ENCODE assay signal across 8 cellular contexts in genomic region chr5:160418561-160419457, GRCh38. TPM values are rescaled to one million over a fixed set of nuclear protein-coding genes. Genes with fewer than 3 reads are reported as not detected.
DNase-seq lines count a peak whose midpoint lies in the region; ATAC-seq, FAIRE-seq and TF ChIP-seq lines count a peak whose summit lies in the region.

SLU7 (minus strand) TSS chr5:160419081; CDS start chr5:160415294, 3,787 bp downstream.

- H3K4me3 Mint-ChIP-seq in immature natural killer cell: peak within 1 kb of the TSS; percentile 96 to 99 (median 99)

- in situ Hi-C loops in ACHN (cut with HindIII; ENCODE audit: low pct_ligation_motif_present, low pct_unique_long_range_greater_than_20kb, low sequenced_read_pairs): no loop called here

- ATAC-seq in GM18907 (IDR thresholded peaks at IDR 0.05; ENCODE audit: unreplicated experiment) (peak; percentile 80), HG03159 (IDR thresholded peaks at IDR 0.05; ENCODE audit: unreplicated experiment) (peak; percentile 64)

- H3K4me3 ChIP-seq in WI38 (ENCODE audit: low read depth, low read length) (peak within 1 kb of the TSS; percentile 94), bronchial epithelial cell (ENCODE audit: low read depth, low read length) (peak within 1 kb of the TSS; percentile 69)

- no peak for FAIRE-seq in bronchial epithelial cell (lab: Jason Lieb, UNC)

- H3K36me3 ChIP-seq in bronchial epithelial cell (ENCODE audit: control insufficient read depth, insufficient read depth, low read length): no peaks in the 10 kb centered on the region

- TF ChIP-seq CTCF in WI38 (IDR thresholded peaks at IDR 0.05; ENCODE audit: low read depth, low read length) (no peak), bronchial epithelial cell (IDR thresholded peaks at IDR 0.05; ENCODE audit: insufficient read depth, low read length, severe bottlenecking) (no peak)

- H3K4me1 Mint-ChIP-seq in immature natural killer cell: peaks cover 58 to 84% of the 10 kb centered on the region in 2 donors

- H3K36me3 Mint-ChIP-seq in immature natural killer cell: peaks cover 0 to 19% (median 12%) of the 10 kb centered on the region in 3 donors

- peak; percentile 93 for DNase-seq in ACHN
- peak; percentile 81 for DNase-seq in NCI-H2227 treated with DMSO at 0.1 percent for 48 hours (lab: John Stamatoyannopoulos, UW)
- DNase-seq in bronchial epithelial cell (ENCODE audit: low read depth): peak; percentile 90
- DNase-seq in immature natural killer cell: peak; percentile 93 to 94 (median 93)
- DNase-seq in smooth muscle cell of the brain vasculature (ENCODE audit: low read depth, low spot score): peak; percentile 91

- H3K27me3 Mint-ChIP-seq in immature natural killer cell (ENCODE audit: low read depth in 3 of 3): peaks cover 16 to 24% (median 17%) of the 10 kb centered on the region in 3 donors

- H3K27ac Mint-ChIP-seq in immature natural killer cell: peak within 1 kb of the TSS; percentile 96 to 99 (median 98)

- no peaks in the 10 kb centered on the region for H3K27me3 ChIP-seq in bronchial epithelial cell (ENCODE audit: control insufficient read depth, insufficient read depth, low read length)

- H3K9me3 Mint-ChIP-seq in immature natural killer cell: peaks cover 0 to 1% (median 0%) of the 10 kb centered on the region in 6 donors

RNA-seq across cellular contexts. Expression of gene SLU7, which starts in this region (rescaled TPM):
- total RNA-seq in bronchial epithelial cell: 51.3 and 69.8 TPM in 2 replicates
- 100 to 1,000 TPM in 1 of 3 donors, 10 to 100 TPM in 2; 38.8 to 117 (median 71.0) TPM for polyA plus RNA-seq in immature natural killer cell

Comparison
In these comparisons a context has a peak if more than half of its experiments do, and no peak if none do; other contexts are left out.
1. Peak in every context shown above with its lines: DNase-seq, ATAC-seq and H3K4me3 ChIP-seq.